In genomic region chr1:38004284-38005101, GRCh38 we compare ENCODE assay signal across 8 cellular contexts. TPM values are rescaled to one million over a fixed set of nuclear protein-coding genes. Genes with fewer than 3 reads are reported as not detected.
DNase-seq lines count a peak whose midpoint lies in the region; ATAC-seq and TF ChIP-seq lines count a peak whose summit lies in the region.

No MANE protein-coding gene starts in this region.

- H3K9me3 Mint-ChIP-seq in brain = peaks cover 0 to 3% (median 0%) of the 10 kb centered on the region in 5 experiments

- TF ChIP-seq CTCF in Loucy (conservative IDR thresholded peaks at IDR 0.05; ENCODE audit: low read length) = peak; percentile 20; the same call in 1 of the 2 replicates
- no peak for TF ChIP-seq CTCF in brain (conservative IDR thresholded peaks at IDR 0.05)
- TF ChIP-seq CTCF in upper lobe of right lung (IDR thresholded peaks at IDR 0.05) = no peak

- H3K27ac Mint-ChIP-seq in brain = peak overlapping the region; percentile 68 to 85 (median 81)

- H3K27ac ChIP-seq in upper lobe of right lung = peak overlapping the region; percentile 65

- H3F3A ChIP-seq in Loucy (ENCODE audit: low read depth) = no peaks in the 10 kb centered on the region

- peak overlapping the region; percentile 85 for H3K4me2 ChIP-seq in Loucy (ENCODE audit: low read depth, low read length, poor library complexity, severe bottlenecking)

- H3K36me3 ChIP-seq in Loucy (ENCODE audit: insufficient read depth, low read length) (no peaks in the 10 kb centered on the region), upper lobe of right lung (no peaks in the 10 kb centered on the region)

- peak overlapping the region; percentile 82 to 89 (median 88) for H3K4me3 Mint-ChIP-seq in brain

- H3K9ac ChIP-seq in Loucy (ENCODE audit: low read depth, low read length, poor library complexity, severe bottlenecking) = peak overlapping the region; percentile 79

- H4K20me1 ChIP-seq in Loucy (ENCODE audit: insufficient read depth, low read length, poor library complexity, severe bottlenecking) = peaks cover 4% of the 10 kb centered on the region

- H3K4me3 ChIP-seq in Loucy (ENCODE audit: low read length, poor library complexity, severe bottlenecking) (peak overlapping the region; percentile 77), upper lobe of right lung (peak overlapping the region; percentile 65)

- H2AFZ ChIP-seq in Loucy (ENCODE audit: low read length) = no peak overlapping the region

- intact Hi-C loops in upper lobe of right lung (cut with DNase I) = no loop called here

- H3K27me3 Mint-ChIP-seq in brain = peaks cover 11% of the 10 kb centered on the region

- DNase-seq in Daoy (ENCODE audit: low read depth) (peak; percentile 23), medulla oblongata (ENCODE audit: extremely low spot score) (peak; percentile 21), upper lobe of right lung (peak; percentile 64), HPDE6-E6E7 (ENCODE audit: extremely low spot score) (no peak), putamen (ENCODE audit: low spot score) (no peak)
- DNase-seq in stimulated activated CD8-positive, alpha-beta memory T cell treated with anti-CD3 and anti-CD28 coated beads, Interleukin-4, amount 100 ng/mL, for 48 hours = no peak

- no peaks in the 10 kb centered on the region for H3K9me3 ChIP-seq in Loucy (ENCODE audit: insufficient read depth, low read depth, low read length)
- H3K9me3 ChIP-seq in upper lobe of right lung = no peaks in the 10 kb centered on the region

- peaks cover 49% of the 10 kb centered on the region for H3K4me1 Mint-ChIP-seq in brain

- peaks cover 51% of the 10 kb centered on the region for H3K4me1 ChIP-seq in Loucy (ENCODE audit: insufficient read depth, low read length, poor library complexity, severe bottlenecking)
- H3K4me1 ChIP-seq in upper lobe of right lung = peaks cover 41% of the 10 kb centered on the region

- no peak for ATAC-seq in upper lobe of right lung

- no peaks in the 10 kb centered on the region for H3K36me3 Mint-ChIP-seq in brain

- H3K79me2 ChIP-seq in Loucy (ENCODE audit: insufficient read depth, low read length) = peaks cover 42% of the 10 kb centered on the region; the same call in 1 of the 2 replicates

- no peaks in the 10 kb centered on the region for H3K9me2 ChIP-seq in Loucy (replicated peaks; ENCODE audit: low read depth, low read length)

- no peaks in the 10 kb centered on the region for H3K27me3 ChIP-seq in Loucy (ENCODE audit: insufficient read depth, low read length, poor library complexity, severe bottlenecking)
- no peaks in the 10 kb centered on the region for H3K27me3 ChIP-seq in upper lobe of right lung

RNA-seq across cellular contexts. Expression of gene FHL3, which starts 0.8 kb away (rescaled TPM):
- total RNA-seq in Daoy (2014; rRNA removed; shearing (Covaris generic)) = 25.3 and 33.9 TPM in 2 replicates
- polyA plus RNA-seq in brain (ENCODE audit: insufficient read depth, low read depth, low replicate concordance) = 12.8 TPM
- total RNA-seq in upper lobe of right lung = 22.4 TPM

RNA-seq across cellular contexts. Expression of gene UTP11, which starts 8.0 kb away (rescaled TPM):
- 134 and 188 TPM in 2 replicates for total RNA-seq in Daoy (2014; rRNA removed; shearing (Covaris generic))
- 29.6 TPM for polyA plus RNA-seq in brain (ENCODE audit: insufficient read depth, low read depth, low replicate concordance)
- total RNA-seq in upper lobe of right lung = 29.1 TPM

RNA-seq across cellular contexts. Expression of gene SF3A3, which starts 14.7 kb away (rescaled TPM):
- total RNA-seq in Daoy (2014; rRNA removed; shearing (Covaris generic)) = 261 and 383 TPM in 2 replicates
- polyA plus RNA-seq in brain (ENCODE audit: insufficient read depth, low read depth, low replicate concordance) = 88.2 TPM
- 48.7 TPM for total RNA-seq in upper lobe of right lung

RNA-seq across cellular contexts. Expression of gene POU3F1, which starts 42.1 kb away (rescaled TPM):
- total RNA-seq in Daoy (2014; rRNA removed; shearing (Covaris generic)) = 1.1 and 3.7 TPM in 2 replicates
- 0.81 TPM for polyA plus RNA-seq in brain (ENCODE audit: insufficient read depth, low read depth, low replicate concordance)
- not detected for total RNA-seq in upper lobe of right lung

RNA-seq across cellular contexts. Expression of gene INPP5B, which starts 57.6 kb away (rescaled TPM):
- total RNA-seq in Daoy (2014; rRNA removed; shearing (Covaris generic)) = 10.5 and 18.8 TPM in 2 replicates
- polyA plus RNA-seq in brain (ENCODE audit: insufficient read depth, low read depth, low replicate concordance) = 8.8 TPM
- 44.8 TPM for total RNA-seq in upper lobe of right lung

Comparison
In these comparisons a context has a peak if more than half of its experiments do, and no peak if none do; other contexts are left out.
1. DNase-seq: peak in Daoy (single experiment), medulla oblongata (single experiment) and upper lobe of right lung (single experiment); none in HPDE6-E6E7 (single experiment), putamen (single experiment) and stimulated activated CD8-positive, alpha-beta memory T cell treated with anti-CD3 and anti-CD28 coated beads, Interleukin-4, amount 100 ng/mL, for 48 hours (single experiment).